ENCODE assay signal across 9 cellular contexts in the genomic region with DNA sequence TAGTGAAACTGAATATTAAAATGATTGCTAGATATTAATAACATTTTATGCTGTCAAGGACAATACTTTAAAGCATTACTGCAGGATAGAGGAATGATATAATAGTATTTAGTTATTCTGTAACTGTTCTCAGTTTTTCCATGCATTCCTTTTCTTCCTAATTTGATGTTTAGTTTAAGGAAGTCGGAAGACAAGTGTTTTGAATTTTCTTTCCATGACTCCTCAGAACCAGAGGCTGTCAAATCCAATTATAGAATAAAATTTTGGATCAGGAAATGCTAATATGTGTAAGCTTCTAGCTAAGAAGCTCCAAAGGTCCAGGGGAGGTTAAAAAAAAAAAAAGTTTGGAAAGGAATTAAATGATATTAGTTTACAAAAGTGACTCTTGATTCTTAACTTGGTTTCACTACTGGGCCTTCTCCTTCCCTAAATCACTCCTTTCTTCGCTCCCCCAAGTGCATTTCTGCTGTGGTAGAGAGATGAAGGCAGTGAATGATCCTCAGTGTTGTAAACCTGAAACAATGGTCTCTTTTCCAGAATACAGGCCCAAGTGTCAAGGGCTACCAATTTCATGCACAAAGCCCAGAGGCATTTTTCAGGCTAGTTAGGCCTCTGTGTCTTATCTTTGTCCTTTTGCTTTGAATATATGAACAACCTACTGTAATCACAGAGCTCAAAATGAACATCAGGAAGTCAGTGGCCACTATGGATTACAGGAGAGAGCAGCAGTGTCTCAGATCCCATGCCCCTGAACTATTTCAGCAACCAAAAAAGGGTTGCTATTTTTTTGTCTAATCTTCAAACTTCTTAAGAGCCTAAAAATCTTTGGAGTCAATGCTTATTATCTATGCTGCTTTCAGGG. TPM values are rescaled to one million over a fixed set of nuclear protein-coding genes. Genes with fewer than 3 reads are reported as not detected.
A peak's percentile ranks its signal among the peaks of the same experiment; 100 is the strongest.
DNase-seq lines count a peak whose midpoint lies in the region; ATAC-seq, FAIRE-seq and TF ChIP-seq lines count a peak whose summit lies in the region.
"Had no signal": no experiment of that assay in that cellular context is flagged by ENCODE, and none has a peak within 500 bp of the region (broad histone marks: within the 10 kb centered on the region; RNA-seq: fewer than 3 reads in every experiment).

No MANE protein-coding gene starts in this region.

- H3K9ac ChIP-seq in skeletal muscle satellite cell (ENCODE audit: low read depth, low read length) = peak overlapping the region; percentile 2

- H3K4me2 ChIP-seq in skeletal muscle satellite cell (ENCODE audit: low read length) = no peak overlapping the region

- H3K27me3 ChIP-seq in skeletal muscle satellite cell (ENCODE audit: control insufficient read depth, insufficient read depth, low read length) = no peaks in the 10 kb centered on the region

- H3K9me3 ChIP-seq in skeletal muscle satellite cell (replicated peaks; ENCODE audit: low read length) = no peaks in the 10 kb centered on the region

- no peak overlapping the region for H3K4me3 ChIP-seq in fibroblast of the aortic adventitia (ENCODE audit: low read depth, low read length)
- no peak overlapping the region for H3K4me3 ChIP-seq in skeletal muscle satellite cell (ENCODE audit: low read length)

- H3K36me3 ChIP-seq in skeletal muscle satellite cell (ENCODE audit: insufficient read depth, low read length) = peaks cover 7% of the 10 kb centered on the region

- FAIRE-seq in G401.6 (lab: Jason Lieb, UNC) (peak; percentile 63), TTC549 (lab: Jason Lieb, UNC) (peak; percentile 83), HTR-8/SVneo (lab: Jason Lieb, UNC) (no peak)

- ATAC-seq in esophagus mucosa = no peak

- TF ChIP-seq CTCF in fibroblast of the aortic adventitia (IDR thresholded peaks at IDR 0.05; ENCODE audit: insufficient read depth, low read length) = no peak

- DNase-seq in fibroblast of the aortic adventitia (ENCODE audit: low read depth) = peak; percentile 41
- no peak for DNase-seq in NCI-H1092 treated with DMSO at 0.1 percent for 48 hours (lab: John Stamatoyannopoulos, UW)
- DNase-seq in NCI-H1436 treated with DMSO at 0.1 percent for 48 hours (lab: John Stamatoyannopoulos, UW) = no peak
- no peak for DNase-seq in HTR-8/SVneo (ENCODE audit: insufficient read length, low spot score)
- DNase-seq: RPMI8226 had no signal

- peaks cover 33% of the 10 kb centered on the region for H3K4me1 ChIP-seq in skeletal muscle satellite cell (ENCODE audit: control insufficient read depth, insufficient read depth, low read length)

RNA-seq across cellular contexts. Expression of a gene that starts 6.2 kb away (rescaled TPM):
- total RNA-seq in fibroblast of the aortic adventitia (ENCODE audit: low replicate concordance) = 51.2 and 60.8 TPM in 2 replicates
- 46.3 and 56.3 TPM in 2 replicates for total RNA-seq in skeletal muscle satellite cell (2012; rRNA removed)
- total RNA-seq in esophagus mucosa = 26.3 TPM

RNA-seq across cellular contexts. Expression of a gene that starts 15.5 kb away (rescaled TPM):
- total RNA-seq in fibroblast of the aortic adventitia (ENCODE audit: low replicate concordance) (0.49 and 1.1 TPM in 2 replicates), esophagus mucosa (0.64 TPM)
- total RNA-seq in skeletal muscle satellite cell (2012; rRNA removed) = 0.44 and 1.3 TPM in 2 replicates
